In the genomic region with DNA sequence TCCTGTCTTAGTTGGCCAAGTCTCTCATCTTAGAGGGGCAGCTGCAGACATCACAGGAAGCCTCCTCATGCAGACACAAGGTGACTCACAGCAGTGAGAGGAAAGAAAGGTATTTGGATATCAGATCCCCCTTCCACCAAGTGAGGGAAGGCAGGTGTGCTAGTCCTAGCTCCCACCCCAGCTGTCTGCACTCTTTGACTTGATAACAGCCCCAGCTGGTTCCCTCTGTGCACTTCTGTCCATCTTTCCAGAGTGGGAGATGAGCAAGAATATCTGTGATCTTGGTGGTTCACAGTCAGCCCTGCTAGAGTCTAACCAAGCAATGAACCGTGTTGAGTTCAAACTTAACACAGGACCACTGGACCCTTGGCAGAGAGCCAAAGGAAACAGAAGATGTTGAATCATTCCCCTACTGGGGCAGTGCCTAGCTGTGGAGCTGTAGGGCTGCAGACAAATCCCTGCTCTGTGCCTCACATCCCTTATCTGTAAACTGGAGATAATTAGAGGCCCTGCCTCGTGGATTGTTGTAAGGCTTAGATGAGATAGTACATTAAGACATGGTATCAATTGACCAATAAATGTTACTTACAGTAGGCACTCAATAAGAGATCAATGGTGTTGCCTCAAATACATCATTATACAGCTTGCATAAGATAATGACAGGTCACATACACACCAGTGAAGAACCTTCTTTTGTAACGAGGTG, we compare ENCODE assay signal across 1 cellular context.
A peak's percentile ranks its signal among the peaks of the same experiment; 100 is the strongest.
TF ChIP-seq lines count a peak whose summit lies in the region.

No MANE protein-coding gene starts in this region.

TF ChIP-seq in HEK293, 187 proteins besides CTCF, POLR2A, EP300 and RAD21 (continued from another document and continues in another):
- TF ChIP-seq, protein P1, sequence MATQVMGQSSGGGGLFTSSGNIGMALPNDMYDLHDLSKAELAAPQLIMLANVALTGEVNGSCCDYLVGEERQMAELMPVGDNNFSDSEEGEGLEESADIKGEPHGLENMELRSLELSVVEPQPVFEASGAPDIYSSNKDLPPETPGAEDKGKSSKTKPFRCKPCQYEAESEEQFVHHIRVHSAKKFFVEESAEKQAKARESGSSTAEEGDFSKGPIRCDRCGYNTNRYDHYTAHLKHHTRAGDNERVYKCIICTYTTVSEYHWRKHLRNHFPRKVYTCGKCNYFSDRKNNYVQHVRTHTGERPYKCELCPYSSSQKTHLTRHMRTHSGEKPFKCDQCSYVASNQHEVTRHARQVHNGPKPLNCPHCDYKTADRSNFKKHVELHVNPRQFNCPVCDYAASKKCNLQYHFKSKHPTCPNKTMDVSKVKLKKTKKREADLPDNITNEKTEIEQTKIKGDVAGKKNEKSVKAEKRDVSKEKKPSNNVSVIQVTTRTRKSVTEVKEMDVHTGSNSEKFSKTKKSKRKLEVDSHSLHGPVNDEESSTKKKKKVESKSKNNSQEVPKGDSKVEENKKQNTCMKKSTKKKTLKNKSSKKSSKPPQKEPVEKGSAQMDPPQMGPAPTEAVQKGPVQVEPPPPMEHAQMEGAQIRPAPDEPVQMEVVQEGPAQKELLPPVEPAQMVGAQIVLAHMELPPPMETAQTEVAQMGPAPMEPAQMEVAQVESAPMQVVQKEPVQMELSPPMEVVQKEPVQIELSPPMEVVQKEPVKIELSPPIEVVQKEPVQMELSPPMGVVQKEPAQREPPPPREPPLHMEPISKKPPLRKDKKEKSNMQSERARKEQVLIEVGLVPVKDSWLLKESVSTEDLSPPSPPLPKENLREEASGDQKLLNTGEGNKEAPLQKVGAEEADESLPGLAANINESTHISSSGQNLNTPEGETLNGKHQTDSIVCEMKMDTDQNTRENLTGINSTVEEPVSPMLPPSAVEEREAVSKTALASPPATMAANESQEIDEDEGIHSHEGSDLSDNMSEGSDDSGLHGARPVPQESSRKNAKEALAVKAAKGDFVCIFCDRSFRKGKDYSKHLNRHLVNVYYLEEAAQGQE (tag by site-specific recombination; IDR thresholded peaks at IDR 0.05), result no peak
- TF ChIP-seq ZBTB17 (tag by site-specific recombination; IDR thresholded peaks at IDR 0.05), result peak; percentile 73
- TF ChIP-seq ZNF654 (tag by site-specific recombination; IDR thresholded peaks at IDR 0.05; ENCODE audit: low read depth), result no peak
- peak; percentile 61; the same call in 1 of the 2 replicates for TF ChIP-seq ZNF558 (tag by site-specific recombination; IDR thresholded peaks at IDR 0.05)
- TF ChIP-seq, protein P2, sequence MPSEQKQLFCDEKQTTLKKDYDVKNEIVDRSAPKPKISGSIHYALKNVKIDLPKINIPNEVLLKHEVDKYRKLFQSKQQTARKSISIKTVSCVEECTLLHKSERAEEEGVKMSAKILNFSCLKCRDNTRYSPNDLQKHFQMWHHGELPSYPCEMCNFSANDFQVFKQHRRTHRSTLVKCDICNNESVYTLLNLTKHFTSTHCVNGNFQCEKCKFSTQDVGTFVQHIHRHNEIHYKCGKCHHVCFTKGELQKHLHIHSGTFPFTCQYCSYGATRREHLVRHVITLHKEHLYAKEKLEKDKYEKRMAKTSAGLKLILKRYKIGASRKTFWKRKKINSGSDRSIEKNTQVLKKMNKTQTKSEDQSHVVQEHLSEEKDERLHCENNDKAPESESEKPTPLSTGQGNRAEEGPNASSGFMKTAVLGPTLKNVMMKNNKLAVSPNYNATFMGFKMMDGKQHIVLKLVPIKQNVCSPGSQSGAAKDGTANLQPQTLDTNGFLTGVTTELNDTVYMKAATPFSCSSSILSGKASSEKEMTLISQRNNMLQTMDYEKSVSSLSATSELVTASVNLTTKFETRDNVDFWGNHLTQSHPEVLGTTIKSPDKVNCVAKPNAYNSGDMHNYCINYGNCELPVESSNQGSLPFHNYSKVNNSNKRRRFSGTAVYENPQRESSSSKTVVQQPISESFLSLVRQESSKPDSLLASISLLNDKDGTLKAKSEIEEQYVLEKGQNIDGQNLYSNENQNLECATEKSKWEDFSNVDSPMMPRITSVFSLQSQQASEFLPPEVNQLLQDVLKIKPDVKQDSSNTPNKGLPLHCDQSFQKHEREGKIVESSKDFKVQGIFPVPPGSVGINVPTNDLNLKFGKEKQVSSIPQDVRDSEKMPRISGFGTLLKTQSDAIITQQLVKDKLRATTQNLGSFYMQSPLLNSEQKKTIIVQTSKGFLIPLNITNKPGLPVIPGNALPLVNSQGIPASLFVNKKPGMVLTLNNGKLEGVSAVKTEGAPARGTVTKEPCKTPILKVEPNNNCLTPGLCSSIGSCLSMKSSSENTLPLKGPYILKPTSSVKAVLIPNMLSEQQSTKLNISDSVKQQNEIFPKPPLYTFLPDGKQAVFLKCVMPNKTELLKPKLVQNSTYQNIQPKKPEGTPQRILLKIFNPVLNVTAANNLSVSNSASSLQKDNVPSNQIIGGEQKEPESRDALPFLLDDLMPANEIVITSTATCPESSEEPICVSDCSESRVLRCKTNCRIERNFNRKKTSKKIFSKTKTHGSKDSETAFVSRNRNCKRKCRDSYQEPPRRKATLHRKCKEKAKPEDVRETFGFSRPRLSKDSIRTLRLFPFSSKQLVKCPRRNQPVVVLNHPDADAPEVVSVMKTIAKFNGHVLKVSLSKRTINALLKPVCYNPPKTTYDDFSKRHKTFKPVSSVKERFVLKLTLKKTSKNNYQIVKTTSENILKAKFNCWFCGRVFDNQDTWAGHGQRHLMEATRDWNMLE (tag by site-specific recombination; conservative IDR thresholded peaks at IDR 0.05; ENCODE audit: low read depth), result peak; percentile 45; the same call in 1 of the 2 replicates
- TF ChIP-seq ZEB2 (tag by site-specific recombination; IDR thresholded peaks at IDR 0.05), result peak; percentile 91
- TF ChIP-seq SCRT1 (tag by site-specific recombination; IDR thresholded peaks at IDR 0.05; ENCODE audit: borderline replicate concordance), result no peak
- no peak for TF ChIP-seq ZNF501 (tag by site-specific recombination; IDR thresholded peaks at IDR 0.05)
- no peak for TF ChIP-seq ZNF221 (tag by site-specific recombination; IDR thresholded peaks at IDR 0.05; ENCODE audit: borderline replicate concordance)
- TF ChIP-seq ZNF121 (tag by site-specific recombination; IDR thresholded peaks at IDR 0.05), result no peak
- TF ChIP-seq, protein P3, sequence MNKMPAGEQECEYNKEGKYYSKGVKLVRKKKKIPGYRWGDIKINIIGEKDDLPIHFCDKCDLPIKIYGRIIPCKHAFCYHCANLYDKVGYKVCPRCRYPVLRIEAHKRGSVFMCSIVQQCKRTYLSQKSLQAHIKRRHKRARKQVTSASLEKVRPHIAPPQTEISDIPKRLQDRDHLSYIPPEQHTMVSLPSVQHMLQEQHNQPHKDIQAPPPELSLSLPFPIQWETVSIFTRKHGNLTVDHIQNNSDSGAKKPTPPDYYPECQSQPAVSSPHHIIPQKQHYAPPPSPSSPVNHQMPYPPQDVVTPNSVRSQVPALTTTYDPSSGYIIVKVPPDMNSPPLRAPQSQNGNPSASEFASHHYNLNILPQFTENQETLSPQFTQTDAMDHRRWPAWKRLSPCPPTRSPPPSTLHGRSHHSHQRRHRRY (tag by site-specific recombination; IDR thresholded peaks at IDR 0.05), result no peak
- TF ChIP-seq, protein P4, sequence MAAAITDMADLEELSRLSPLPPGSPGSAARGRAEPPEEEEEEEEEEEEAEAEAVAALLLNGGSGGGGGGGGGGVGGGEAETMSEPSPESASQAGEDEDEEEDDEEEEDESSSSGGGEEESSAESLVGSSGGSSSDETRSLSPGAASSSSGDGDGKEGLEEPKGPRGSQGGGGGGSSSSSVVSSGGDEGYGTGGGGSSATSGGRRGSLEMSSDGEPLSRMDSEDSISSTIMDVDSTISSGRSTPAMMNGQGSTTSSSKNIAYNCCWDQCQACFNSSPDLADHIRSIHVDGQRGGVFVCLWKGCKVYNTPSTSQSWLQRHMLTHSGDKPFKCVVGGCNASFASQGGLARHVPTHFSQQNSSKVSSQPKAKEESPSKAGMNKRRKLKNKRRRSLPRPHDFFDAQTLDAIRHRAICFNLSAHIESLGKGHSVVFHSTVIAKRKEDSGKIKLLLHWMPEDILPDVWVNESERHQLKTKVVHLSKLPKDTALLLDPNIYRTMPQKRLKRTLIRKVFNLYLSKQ (tag by site-specific recombination; IDR thresholded peaks at IDR 0.05; ENCODE audit: borderline replicate concordance), result no peak
- TF ChIP-seq ZFP41 (tag by site-specific recombination; IDR thresholded peaks at IDR 0.05; ENCODE audit: borderline replicate concordance), result no peak
- TF ChIP-seq ZNF366 (tag by site-specific recombination; conservative IDR thresholded peaks at IDR 0.05), result peak; percentile 77
- peak; percentile 100 for TF ChIP-seq ZNF664 (tag by site-specific recombination; IDR thresholded peaks at IDR 0.05)
- no peak for TF ChIP-seq HOXA7 (CRISPR knock-in tag; IDR thresholded peaks at IDR 0.05; ENCODE audit: borderline replicate concordance)
- no peak for TF ChIP-seq ZNF747 (tag by site-specific recombination; IDR thresholded peaks at IDR 0.05)
- no peak for TF ChIP-seq KLF1 (tag by site-specific recombination; IDR thresholded peaks at IDR 0.05)
- no peak for TF ChIP-seq BCL11A (tag by site-specific recombination; IDR thresholded peaks at IDR 0.05; ENCODE audit: low read depth)
- peak; percentile 87 for TF ChIP-seq ZNF561 (tag by site-specific recombination; IDR thresholded peaks at IDR 0.05; ENCODE audit: borderline replicate concordance)
- TF ChIP-seq, protein P5, sequence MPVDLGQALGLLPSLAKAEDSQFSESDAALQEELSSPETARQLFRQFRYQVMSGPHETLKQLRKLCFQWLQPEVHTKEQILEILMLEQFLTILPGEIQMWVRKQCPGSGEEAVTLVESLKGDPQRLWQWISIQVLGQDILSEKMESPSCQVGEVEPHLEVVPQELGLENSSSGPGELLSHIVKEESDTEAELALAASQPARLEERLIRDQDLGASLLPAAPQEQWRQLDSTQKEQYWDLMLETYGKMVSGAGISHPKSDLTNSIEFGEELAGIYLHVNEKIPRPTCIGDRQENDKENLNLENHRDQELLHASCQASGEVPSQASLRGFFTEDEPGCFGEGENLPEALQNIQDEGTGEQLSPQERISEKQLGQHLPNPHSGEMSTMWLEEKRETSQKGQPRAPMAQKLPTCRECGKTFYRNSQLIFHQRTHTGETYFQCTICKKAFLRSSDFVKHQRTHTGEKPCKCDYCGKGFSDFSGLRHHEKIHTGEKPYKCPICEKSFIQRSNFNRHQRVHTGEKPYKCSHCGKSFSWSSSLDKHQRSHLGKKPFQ (tag by site-specific recombination; IDR thresholded peaks at IDR 0.05), result peak; percentile 17; the same call in 1 of the 2 replicates
- no peak for TF ChIP-seq EGR2 (tag by site-specific recombination; IDR thresholded peaks at IDR 0.05; ENCODE audit: low read depth)
- TF ChIP-seq ZNF19 (tag by site-specific recombination; IDR thresholded peaks at IDR 0.05; ENCODE audit: low read depth), result no peak
- no peak for TF ChIP-seq ZNF596 (tag by site-specific recombination; IDR thresholded peaks at IDR 0.05)
- peak; percentile 53 for TF ChIP-seq IKZF3 (tag by site-specific recombination; IDR thresholded peaks at IDR 0.05)
- peak; percentile 36; the same call in 1 of the 2 replicates for TF ChIP-seq KLF8 (tag by site-specific recombination; IDR thresholded peaks at IDR 0.05)
- no peak for TF ChIP-seq ZNF292 (tag by site-specific recombination; IDR thresholded peaks at IDR 0.05; ENCODE audit: borderline replicate concordance, low read depth)
- TF ChIP-seq ZNF274 (IDR thresholded peaks at IDR 0.05; ENCODE audit: low read length), result no peak
- TF ChIP-seq ZNF274 (tag by site-specific recombination; IDR thresholded peaks at IDR 0.05; ENCODE audit: borderline replicate concordance), result no peak
- TF ChIP-seq ZNF37A (tag by site-specific recombination; IDR thresholded peaks at IDR 0.05), result peak; percentile 53; the same call in 1 of the 2 replicates
- no peak for TF ChIP-seq ZNF670 (tag by site-specific recombination; IDR thresholded peaks at IDR 0.05; ENCODE audit: low read depth)
- TF ChIP-seq, protein P6, sequence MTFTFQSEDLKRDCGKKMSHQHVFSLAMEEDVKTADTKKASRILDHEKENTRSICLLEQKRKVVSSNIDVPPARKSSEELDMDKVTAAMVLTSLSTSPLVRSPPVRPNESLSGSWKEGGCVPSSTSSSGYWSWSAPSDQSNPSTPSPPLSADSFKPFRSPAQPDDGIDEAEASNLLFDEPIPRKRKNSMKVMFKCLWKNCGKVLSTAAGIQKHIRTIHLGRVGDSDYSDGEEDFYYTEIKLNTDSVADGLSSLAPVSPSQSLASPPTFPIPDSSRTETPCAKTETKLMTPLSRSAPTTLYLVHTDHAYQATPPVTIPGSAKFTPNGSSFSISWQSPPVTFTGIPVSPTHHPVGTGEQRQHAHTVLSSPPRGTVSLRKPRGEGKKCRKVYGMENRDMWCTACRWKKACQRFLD (tag by site-specific recombination; IDR thresholded peaks at IDR 0.05), result no peak
- TF ChIP-seq ZIC2 (tag by site-specific recombination; IDR thresholded peaks at IDR 0.05), result peak; percentile 64
- TF ChIP-seq, protein P7, sequence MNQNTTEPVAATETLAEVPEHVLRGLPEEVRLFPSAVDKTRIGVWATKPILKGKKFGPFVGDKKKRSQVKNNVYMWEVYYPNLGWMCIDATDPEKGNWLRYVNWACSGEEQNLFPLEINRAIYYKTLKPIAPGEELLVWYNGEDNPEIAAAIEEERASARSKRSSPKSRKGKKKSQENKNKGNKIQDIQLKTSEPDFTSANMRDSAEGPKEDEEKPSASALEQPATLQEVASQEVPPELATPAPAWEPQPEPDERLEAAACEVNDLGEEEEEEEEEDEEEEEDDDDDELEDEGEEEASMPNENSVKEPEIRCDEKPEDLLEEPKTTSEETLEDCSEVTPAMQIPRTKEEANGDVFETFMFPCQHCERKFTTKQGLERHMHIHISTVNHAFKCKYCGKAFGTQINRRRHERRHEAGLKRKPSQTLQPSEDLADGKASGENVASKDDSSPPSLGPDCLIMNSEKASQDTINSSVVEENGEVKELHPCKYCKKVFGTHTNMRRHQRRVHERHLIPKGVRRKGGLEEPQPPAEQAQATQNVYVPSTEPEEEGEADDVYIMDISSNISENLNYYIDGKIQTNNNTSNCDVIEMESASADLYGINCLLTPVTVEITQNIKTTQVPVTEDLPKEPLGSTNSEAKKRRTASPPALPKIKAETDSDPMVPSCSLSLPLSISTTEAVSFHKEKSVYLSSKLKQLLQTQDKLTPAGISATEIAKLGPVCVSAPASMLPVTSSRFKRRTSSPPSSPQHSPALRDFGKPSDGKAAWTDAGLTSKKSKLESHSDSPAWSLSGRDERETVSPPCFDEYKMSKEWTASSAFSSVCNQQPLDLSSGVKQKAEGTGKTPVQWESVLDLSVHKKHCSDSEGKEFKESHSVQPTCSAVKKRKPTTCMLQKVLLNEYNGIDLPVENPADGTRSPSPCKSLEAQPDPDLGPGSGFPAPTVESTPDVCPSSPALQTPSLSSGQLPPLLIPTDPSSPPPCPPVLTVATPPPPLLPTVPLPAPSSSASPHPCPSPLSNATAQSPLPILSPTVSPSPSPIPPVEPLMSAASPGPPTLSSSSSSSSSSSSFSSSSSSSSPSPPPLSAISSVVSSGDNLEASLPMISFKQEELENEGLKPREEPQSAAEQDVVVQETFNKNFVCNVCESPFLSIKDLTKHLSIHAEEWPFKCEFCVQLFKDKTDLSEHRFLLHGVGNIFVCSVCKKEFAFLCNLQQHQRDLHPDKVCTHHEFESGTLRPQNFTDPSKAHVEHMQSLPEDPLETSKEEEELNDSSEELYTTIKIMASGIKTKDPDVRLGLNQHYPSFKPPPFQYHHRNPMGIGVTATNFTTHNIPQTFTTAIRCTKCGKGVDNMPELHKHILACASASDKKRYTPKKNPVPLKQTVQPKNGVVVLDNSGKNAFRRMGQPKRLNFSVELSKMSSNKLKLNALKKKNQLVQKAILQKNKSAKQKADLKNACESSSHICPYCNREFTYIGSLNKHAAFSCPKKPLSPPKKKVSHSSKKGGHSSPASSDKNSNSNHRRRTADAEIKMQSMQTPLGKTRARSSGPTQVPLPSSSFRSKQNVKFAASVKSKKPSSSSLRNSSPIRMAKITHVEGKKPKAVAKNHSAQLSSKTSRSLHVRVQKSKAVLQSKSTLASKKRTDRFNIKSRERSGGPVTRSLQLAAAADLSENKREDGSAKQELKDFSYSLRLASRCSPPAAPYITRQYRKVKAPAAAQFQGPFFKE (tag by site-specific recombination; IDR thresholded peaks at IDR 0.05; ENCODE audit: borderline replicate concordance), result no peak
- TF ChIP-seq KLF10 (tag by site-specific recombination; IDR thresholded peaks at IDR 0.05), result peak; percentile 66
- TF ChIP-seq ZNF701 (tag by site-specific recombination; IDR thresholded peaks at IDR 0.05), result no peak
- TF ChIP-seq SCRT2 (tag by site-specific recombination; IDR thresholded peaks at IDR 0.05), result no peak
